Comparison of ENCODE assay signal across 33 cellular contexts in genomic region chr20:32078322-32078721, GRCh38. TPM values are rescaled to one million over a fixed set of nuclear protein-coding genes. Genes with fewer than 3 reads are reported as not detected.
"Had no signal": no experiment of that assay in that cellular context is flagged by ENCODE, and none has a peak within 500 bp of the region (broad histone marks: within the 10 kb centered on the region; RNA-seq: fewer than 3 reads in every experiment).

No MANE protein-coding gene starts in this region.

- H3K9me3 ChIP-seq: ascending aorta, breast epithelium, colonic mucosa, esophagus muscularis mucosa, gastrocnemius medialis, heart left ventricle had no signal

- DNase-seq: activated CD4-positive, alpha-beta memory T cell treated with anti-CD3 and anti-CD28 coated beads for 36 hours; activated CD4-positive, alpha-beta T cell treated with anti-CD3 and anti-CD28 coated beads for 36 hours; activated CD4-positive, alpha-beta T cell treated with anti-CD3 and anti-CD28 coated beads, Interleukin-2, amount 10 ng/mL, durations not matched to agents 24 days and 14 days; activated CD4-positive, CD25-positive, alpha-beta regulatory T cell; activated CD4-positive, CD25-positive, alpha-beta regulatory T cell treated with anti-CD3 and anti-CD28 coated beads, Interleukin-2, amount 50 U/mL, for 72 hours; activated CD8-positive, alpha-beta memory T cell treated with anti-CD3 and anti-CD28 coated beads, Interleukin-2, amount 10 ng/mL, durations not matched to agents 7 days and 5 days; activated CD8-positive, alpha-beta memory T cell treated with anti-CD3 and anti-CD28 coated beads, Interleukin-2, amount 50 U/mL, for 4 hours; activated CD8-positive, alpha-beta T cell treated with anti-CD3 and anti-CD28 coated beads, Interleukin-2, amount 10 ng/mL, durations not matched to agents 7 days and 5 days; activated effector memory CD4-positive, alpha-beta T cell treated with anti-CD3 and anti-CD28 coated beads, Interleukin-2, amount 50 U/mL, for 16 hours; activated naive CD4-positive, alpha-beta T cell; activated naive CD4-positive, alpha-beta T cell treated with anti-CD3 and anti-CD28 coated beads, Interleukin-2, amount 10 ng/mL, durations not matched to agents 7 days and 5 days; activated naive CD8-positive, alpha-beta T cell treated with anti-CD3 and anti-CD28 coated beads, Interleukin-2, amount 10 ng/mL, durations not matched to agents 7 days and 5 days; activated T-cell treated with anti-CD3 and anti-CD28 coated beads, Interleukin-2, amount 50 U/mL, for 1 hour; activated T-cell treated with anti-CD3 and anti-CD28 coated beads, Interleukin-2, amount 50 U/mL, for 48 hours; central memory CD4-positive, alpha-beta T cell; cerebellar nuclear complex; colonic mucosa; dorsolateral prefrontal cortex; effector memory CD4-positive, alpha-beta T cell; endodermal cell; erythroblast; foreskin keratinocyte; gastrocnemius medialis; glutamatergic neuron; heart left ventricle; T-helper 2 cell had no signal

- H3K4me1 ChIP-seq: ascending aorta, breast epithelium, colonic mucosa, esophagus muscularis mucosa, foreskin keratinocyte, gastrocnemius medialis had no signal

- H3K36me3 ChIP-seq: ascending aorta, breast epithelium, cardiac muscle cell, colonic mucosa, esophagus muscularis mucosa, gastrocnemius medialis had no signal

- H3K27me3 ChIP-seq: ascending aorta, colonic mucosa had no signal

- ATAC-seq: activated CD4-positive, alpha-beta T cell treated with anti-CD3 and anti-CD28 coated beads for 36 hours; activated CD8-positive, alpha-beta memory T cell treated with anti-CD3 and anti-CD28 coated beads, Interleukin-2, amount 10 ng/mL, durations not matched to agents 7 days and 5 days; activated CD8-positive, alpha-beta T cell treated with anti-CD3 and anti-CD28 coated beads, Interleukin-2, amount 10 ng/mL, durations not matched to agents 7 days and 5 days; activated naive CD4-positive, alpha-beta T cell treated with anti-CD3 and anti-CD28 coated beads, Interleukin-2, amount 50 U/mL, for 72 hours; foreskin keratinocyte; gastrocnemius medialis; heart left ventricle had no signal

- H3K4me3 ChIP-seq: ascending aorta, breast epithelium, cardiac muscle cell, colonic mucosa, dorsolateral prefrontal cortex, esophagus muscularis mucosa, gastrocnemius medialis, heart left ventricle had no signal

- H3K27ac ChIP-seq: ascending aorta, breast epithelium, cardiac muscle cell, colonic mucosa, dorsolateral prefrontal cortex, esophagus muscularis mucosa, foreskin keratinocyte, gastrocnemius medialis, heart left ventricle had no signal

RNA-seq across cellular contexts. Expression of gene HCK, which starts 26.3 kb away (rescaled TPM):
- total RNA-seq: activated CD4-positive, alpha-beta memory T cell treated with anti-CD3 and anti-CD28 coated beads for 36 hours; activated CD4-positive, alpha-beta T cell treated with anti-CD3 and anti-CD28 coated beads for 36 hours; activated CD4-positive, alpha-beta T cell treated with anti-CD3 and anti-CD28 coated beads, Interleukin-2, amount 10 ng/mL, durations not matched to agents 24 days and 14 days; activated CD8-positive, alpha-beta memory T cell treated with anti-CD3 and anti-CD28 coated beads for 36 hours; activated CD8-positive, alpha-beta memory T cell treated with anti-CD3 and anti-CD28 coated beads, Interleukin-2, amount 10 ng/mL, durations not matched to agents 7 days and 5 days; activated CD8-positive, alpha-beta T cell treated with anti-CD3 and anti-CD28 coated beads, Interleukin-2, amount 10 ng/mL, durations not matched to agents 7 days and 5 days; activated T-helper 2 cell treated with anti-CD3 and anti-CD28 coated beads, Interferon-gamma antibody, Interleukin-2, Interleukin-4, amounts not matched to agents 10 μg/mL and 5 μg/mL and 100 μg/mL, durations not matched to agents 14 hours and 24 hours and 36 hours; cardiac muscle cell; foreskin keratinocyte had no signal
- polyA plus RNA-seq: cardiac muscle cell, foreskin keratinocyte had no signal
